ENCODE assay signal across 26 cellular contexts in the genomic region with DNA sequence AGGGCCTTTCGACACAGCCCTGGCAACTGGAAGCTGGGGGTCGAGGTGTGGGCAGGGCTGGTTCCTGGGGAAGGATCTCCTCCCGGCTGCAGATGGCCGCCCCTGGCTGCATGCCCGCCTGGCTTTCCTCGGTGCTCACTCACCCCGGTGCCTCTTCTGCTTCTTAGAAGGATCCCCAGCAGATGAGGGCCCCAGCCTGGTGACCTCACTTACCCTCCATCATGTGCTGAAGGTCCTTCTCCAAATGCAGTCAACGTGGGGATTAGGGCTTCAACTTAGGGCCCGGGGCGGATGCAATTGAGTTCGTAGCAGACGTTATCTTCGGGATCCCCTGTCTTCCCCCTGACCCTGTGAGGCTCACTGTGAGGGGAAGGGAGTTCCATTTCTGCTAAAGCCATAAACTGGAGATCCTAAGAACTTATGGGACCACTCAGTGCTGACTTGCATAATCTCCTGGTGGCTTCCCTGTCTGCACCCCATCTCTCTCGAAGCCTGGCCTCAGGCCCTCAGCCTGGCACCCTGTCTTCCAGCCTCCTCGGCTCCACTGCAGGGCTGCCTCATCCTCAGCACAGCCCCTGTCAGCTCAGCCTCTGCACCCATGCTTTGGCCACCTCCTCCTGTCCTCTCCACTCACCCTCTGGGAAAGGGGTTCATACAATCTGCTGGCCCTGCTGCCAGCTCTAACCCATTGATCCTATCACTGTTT.
DNase-seq lines count a peak whose midpoint lies in the region; ATAC-seq and TF ChIP-seq lines count a peak whose summit lies in the region.
"Had no signal": no experiment of that assay in that cellular context is flagged by ENCODE, and none has a peak within 500 bp of the region (broad histone marks: within the 10 kb centered on the region; RNA-seq: fewer than 3 reads in every experiment).

No MANE protein-coding gene starts in this region.

- POLR2A ChIA-PET in MCF 10A (lab: Yijun Ruan, JAX) = no interaction called here

- H3K36me3 ChIP-seq in breast epithelium = no peaks in the 10 kb centered on the region
- peaks cover 53% of the 10 kb centered on the region for H3K36me3 ChIP-seq in SJSA1
- H3K36me3 ChIP-seq in lung (ENCODE audit: control insufficient read depth in 2 of 2, insufficient read depth in 2 of 2, low read length in 2 of 2) = no peaks in the 10 kb centered on the region
- H3K36me3 ChIP-seq in vagina = no peaks in the 10 kb centered on the region
- H3K36me3 ChIP-seq: adrenal gland, colonic mucosa, uterus had no signal

- H3K4me3 ChIP-seq in breast epithelium = no peak overlapping the region
- peak overlapping the region; percentile 34; the same call in 1 of the 2 replicates for H3K4me3 ChIP-seq in SJSA1
- H3K4me3 ChIP-seq in lung = no peak overlapping the region
- no peak overlapping the region for H3K4me3 ChIP-seq in vagina
- H3K4me3 ChIP-seq: A549, adrenal gland, colonic mucosa, PC-9, uterus had no signal

- no peaks in the 10 kb centered on the region for H3K27me3 ChIP-seq in breast epithelium
- H3K27me3 ChIP-seq in SJSA1 (replicated peaks) = no peaks in the 10 kb centered on the region
- no peaks in the 10 kb centered on the region for H3K27me3 ChIP-seq in lung (ENCODE audit: control insufficient read depth, insufficient read depth)
- H3K27me3 ChIP-seq in vagina = no peaks in the 10 kb centered on the region
- H3K27me3 ChIP-seq: adrenal gland, colonic mucosa, uterus had no signal

- no TSS peak for BruUV-seq in MCF 10A (replicated peaks; lab: Mats Ljungman, UMichigan)

- intact Hi-C loops in breast epithelium (cut with DNase I; ENCODE audit: low total_unique reads) (no loop called here), MCF 10A (cut with micrococcal nuclease) (no loop called here), vagina (cut with DNase I) (no loop called here)

- H3K9me3 Mint-ChIP-seq in MCF 10A (ENCODE audit: unreplicated experiment) = no peaks in the 10 kb centered on the region

- WGBS in lung, 2 donors = 71 to 81% methylated on average over 15 of the region's 15 CpGs

- CTCF ChIA-PET in MCF 10A (lab: Yijun Ruan, JAX) = interaction anchor here (0.6 kb wide), 1 partner anchor 92 kb away, joined by 6 read pairs; no protein-coding TSS in a partner anchor

- DNase-seq in breast epithelium (ENCODE audit: low spot score in 2 of 2) = peak; percentile 15 to 43
- DNase-seq in MCF 10A (ENCODE audit: unreplicated experiment) = no peak
- DNase-seq in SJSA1 (ENCODE audit: low read depth in 1 of 2, low spot score in 2 of 2) = peak in 1 of 2 experiments; percentile 39
- peak; percentile 25 for DNase-seq in lung (ENCODE audit: low spot score)
- peak; percentile 77 to 92 for DNase-seq in vagina (ENCODE audit: extremely low spot score in 2 of 2)
- no peak for DNase-seq in NCI-H1436 (lab: John Stamatoyannopoulos, UW)
- no peak for DNase-seq in iPS-NIHi11 (ENCODE audit: low spot score)
- DNase-seq: activated CD4-positive, alpha-beta T cell treated with anti-CD3 and anti-CD28 coated beads for 4 hours; activated naive CD4-positive, alpha-beta T cell; activated T-cell treated with anti-CD3 and anti-CD28 coated beads, Interleukin-2, amount 50 U/mL, for 48 hours; colonic mucosa; effector memory CD4-positive, alpha-beta T cell; erythroblast; KBM-7; mammary epithelial cell; MM.1S; NCI-H1436 treated with DMSO at 0.1 percent for 48 hours; NCI-H2107; PC-9; Right ventricle myocardium superior; stimulated activated naive CD4-positive, alpha-beta T cell treated with Interleukin-2 at 50 U/mL for 16 hours; uterus had no signal

- H3K4me1 ChIP-seq in breast epithelium (peaks cover 11 to 12% of the 10 kb centered on the region in 2 donors), SJSA1 (replicated peaks) (peaks cover 47% of the 10 kb centered on the region), lung (ENCODE audit: control insufficient read depth in 2 of 2, insufficient read depth in 2 of 2, low read length in 2 of 2) (no peaks in the 10 kb centered on the region), vagina (peaks cover 46% of the 10 kb centered on the region)
- H3K4me1 ChIP-seq: colonic mucosa had no signal

- no peaks in the 10 kb centered on the region for H3K36me3 Mint-ChIP-seq in MCF 10A (ENCODE audit: insufficient read depth, unreplicated experiment)

- no peak overlapping the region for H3K27ac Mint-ChIP-seq in MCF 10A (ENCODE audit: low read depth, unreplicated experiment)

- H3K27me3 Mint-ChIP-seq in MCF 10A (ENCODE audit: insufficient read depth, unreplicated experiment) = no peaks in the 10 kb centered on the region

- peaks cover 19% of the 10 kb centered on the region for H3K4me1 Mint-ChIP-seq in MCF 10A (ENCODE audit: insufficient read depth, unreplicated experiment)

- TF ChIP-seq POLR2A in breast epithelium (IDR thresholded peaks at IDR 0.05) (no peak), vagina (IDR thresholded peaks at IDR 0.05) (no peak)

- ATAC-seq in lung (ENCODE audit: insufficient read depth, low FRiP score) (no peak), HG02759 (IDR thresholded peaks at IDR 0.05; ENCODE audit: unreplicated experiment) (no peak)
- ATAC-seq: A549 had no signal

- H3K27ac ChIP-seq in breast epithelium (no peak overlapping the region), SJSA1 (peak overlapping the region; percentile 97), lung (ENCODE audit: low read depth in 1 of 2, low read length in 1 of 2) (no peak overlapping the region), vagina (peak overlapping the region; percentile 90)
- H3K27ac ChIP-seq: adrenal gland, colonic mucosa, PC-9, uterus, VCaP had no signal

- H3K4me3 Mint-ChIP-seq in MCF 10A (ENCODE audit: unreplicated experiment) = no peak overlapping the region

- no peak for TF ChIP-seq CTCF in breast epithelium (IDR thresholded peaks at IDR 0.05)
- no peak for TF ChIP-seq CTCF in MCF 10A (IDR thresholded peaks at IDR 0.05; ENCODE audit: unreplicated experiment)
- no peak for TF ChIP-seq CTCF in lung (IDR thresholded peaks at IDR 0.05; ENCODE audit: control extremely low read depth, extremely low read depth)
- no peak for TF ChIP-seq CTCF in vagina (IDR thresholded peaks at IDR 0.05)

- H3K9me3 ChIP-seq in breast epithelium (no peaks in the 10 kb centered on the region), SJSA1 (replicated peaks) (no peaks in the 10 kb centered on the region), lung (ENCODE audit: control insufficient read depth in 2 of 2, insufficient read depth in 1 of 2, low read length in 1 of 2) (no peaks in the 10 kb centered on the region), vagina (no peaks in the 10 kb centered on the region)
- H3K9me3 ChIP-seq: A549, adrenal gland, colonic mucosa, uterus had no signal

Comparison
In these comparisons a context has a peak if more than half of its experiments do, and no peak if none do; other contexts are left out.
1. DNase-seq: peak in breast epithelium (2 of 2), lung (single experiment) and vagina (2 of 2); none in MCF 10A (single experiment), NCI-H1436 (single experiment) and iPS-NIHi11 (single experiment).
2. H3K27ac ChIP-seq: peak in SJSA1 (single experiment) and vagina (single experiment); none in breast epithelium (0 of 2) and lung (0 of 2).